1 cellular context compared by ENCODE assay signal in genomic region chr16:14473488-14473887, GRCh38.
TF ChIP-seq lines count a peak whose summit lies in the region.

No MANE protein-coding gene starts in this region.

TF ChIP-seq in HepG2, 621 proteins besides CTCF, POLR2A, EP300 and RAD21 (continued from another document and continues in another):
- peak; percentile 34; the same call in 1 of the 2 replicates for TF ChIP-seq RERE (CRISPR knock-in tag; IDR thresholded peaks at IDR 0.05; ENCODE audit: low read depth)
- TF ChIP-seq ERF (CRISPR knock-in tag; IDR thresholded peaks at IDR 0.05) = peak; percentile 37; the same call in 1 of the 2 replicates
- TF ChIP-seq ELF1 (CRISPR knock-in tag; IDR thresholded peaks at IDR 0.05) = peak; percentile 57; the same call in 1 of the 2 replicates
- TF ChIP-seq ZNF329 (CRISPR knock-in tag; IDR thresholded peaks at IDR 0.05; ENCODE audit: low read depth) = no peak
- peak; percentile 93 for TF ChIP-seq ZNF644 (CRISPR knock-in tag; IDR thresholded peaks at IDR 0.05; ENCODE audit: low read depth)
- TF ChIP-seq ZNF7 (CRISPR knock-in tag; IDR thresholded peaks at IDR 0.05) = no peak
- TF ChIP-seq TP53 (CRISPR knock-in tag; conservative IDR thresholded peaks at IDR 0.05) = no peak
- no peak for TF ChIP-seq ZNF138 (CRISPR knock-in tag; IDR thresholded peaks at IDR 0.05; ENCODE audit: low read depth)
- peak; percentile 52; the same call in 1 of the 2 replicates for TF ChIP-seq IKZF5 (CRISPR knock-in tag; IDR thresholded peaks at IDR 0.05)
- TF ChIP-seq PPARG (CRISPR knock-in tag; conservative IDR thresholded peaks at IDR 0.05) = peak; percentile 54; the same call in 1 of the 2 replicates
- TF ChIP-seq EHMT2 (IDR thresholded peaks at IDR 0.05; ENCODE audit: borderline replicate concordance, low read depth, low read length) = peak; percentile 80; the same call in 1 of the 2 replicates
- TF ChIP-seq RXRB (CRISPR knock-in tag; IDR thresholded peaks at IDR 0.05; ENCODE audit: borderline replicate concordance) = peak; percentile 79
- peak; percentile 58 for TF ChIP-seq KMT2B (CRISPR knock-in tag; IDR thresholded peaks at IDR 0.05)
- TF ChIP-seq SAP130 (CRISPR knock-in tag; IDR thresholded peaks at IDR 0.05; ENCODE audit: low read depth) = peak; percentile 74
- 0 out of 2 replicates have a peak, but pooled peaks have one; percentile 15 for TF ChIP-seq ZNF354B (CRISPR knock-in tag; IDR thresholded peaks at IDR 0.05)
- peak; percentile 84; the same call in 1 of the 2 replicates for TF ChIP-seq HOMEZ (CRISPR knock-in tag; IDR thresholded peaks at IDR 0.05; ENCODE audit: low read depth)
- peak; percentile 35; the same call in 1 of the 2 replicates for TF ChIP-seq ZGPAT (CRISPR knock-in tag; IDR thresholded peaks at IDR 0.05)
- peak; percentile 51; the same call in 1 of the 2 replicates for TF ChIP-seq ZNF501 (CRISPR knock-in tag; IDR thresholded peaks at IDR 0.05)
- 0 out of 2 replicates have a peak, but pooled peaks have one; percentile 31 for TF ChIP-seq ZNF280D (CRISPR knock-in tag; IDR thresholded peaks at IDR 0.05)
- no peak for TF ChIP-seq ZNF326 (CRISPR knock-in tag; IDR thresholded peaks at IDR 0.05; ENCODE audit: borderline replicate concordance)
- TF ChIP-seq NR2F6 (IDR thresholded peaks at IDR 0.05) = peak; percentile 97
- TF ChIP-seq NR2F6 (CRISPR knock-in tag; IDR thresholded peaks at IDR 0.05) = peak; percentile 94
- TF ChIP-seq SNAI1 (CRISPR knock-in tag; IDR thresholded peaks at IDR 0.05; ENCODE audit: borderline replicate concordance) = no peak
- no peak for TF ChIP-seq SATB2 (CRISPR knock-in tag; IDR thresholded peaks at IDR 0.05)
- no peak for TF ChIP-seq FOXA1 (IDR thresholded peaks at IDR 0.05)
- TF ChIP-seq FOXA1 (CRISPR knock-in tag; IDR thresholded peaks at IDR 0.05) = peak; percentile 93
- TF ChIP-seq ZNF775 (CRISPR knock-in tag; IDR thresholded peaks at IDR 0.05; ENCODE audit: borderline replicate concordance) = no peak
- peak; percentile 91 for TF ChIP-seq BCL6 (CRISPR knock-in tag; IDR thresholded peaks at IDR 0.05)
- peak; percentile 43; the same call in 1 of the 2 replicates for TF ChIP-seq MXD4 (CRISPR knock-in tag; IDR thresholded peaks at IDR 0.05)
- no peak for TF ChIP-seq ZUFSP (CRISPR knock-in tag; IDR thresholded peaks at IDR 0.05; ENCODE audit: borderline replicate concordance)
- TF ChIP-seq CEBPG (CRISPR knock-in tag; IDR thresholded peaks at IDR 0.05) = peak; percentile 68
- TF ChIP-seq CEBPB (IDR thresholded peaks at IDR 0.05; ENCODE audit: borderline replicate concordance, low read depth, low read length) = peak; percentile 17; the same call in 1 of the 2 replicates
- 0 out of 2 replicates have a peak, but pooled peaks have one; percentile 8 for TF ChIP-seq GLI4 (CRISPR knock-in tag; IDR thresholded peaks at IDR 0.05; ENCODE audit: borderline replicate concordance)
- peak; percentile 36; the same call in 1 of the 2 replicates for TF ChIP-seq ZNF687 (CRISPR knock-in tag; IDR thresholded peaks at IDR 0.05)
- no peak for TF ChIP-seq E2F1 (CRISPR knock-in tag; IDR thresholded peaks at IDR 0.05)
- peak; percentile 29; the same call in 1 of the 2 replicates for TF ChIP-seq ZFY (CRISPR knock-in tag; IDR thresholded peaks at IDR 0.05)
